ENCODE assay signal across 8 cellular contexts in genomic region chr9:135907006-135907434, GRCh38. TPM values are rescaled to one million over a fixed set of nuclear protein-coding genes. Genes with fewer than 3 reads are reported as not detected.
DNase-seq lines count a peak whose midpoint lies in the region; ATAC-seq lines count a peak whose summit lies in the region.

No MANE protein-coding gene starts in this region.

- H3K36me3 Mint-ChIP-seq in activated T-cell treated with anti-CD3 and anti-CD28 coated beads, Interleukin-2, amount 50 U/mL, for 72 hours (ENCODE audit: insufficient read depth in 2 of 2): peaks cover 20 to 33% of the 10 kb centered on the region in 2 donors
- peaks cover 43 to 46% of the 10 kb centered on the region in 2 donors for H3K36me3 Mint-ChIP-seq in stimulated activated naive B cell treated with anti-CD40 and anti-IgM and Interleukin-4, amounts not matched to agents 10 μg/mL and 1 μg/mL and 100 μg/mL, for 72 hours

- intact Hi-C loops in left cardiac atrium (cut with DNase I): loop anchor here in 1 of 2 donors (10.0 kb wide), 1 partner anchor 48 kb away; no protein-coding TSS in a partner anchor

- ATAC-seq in activated T-cell treated with anti-CD3 and anti-CD28 coated beads, Interleukin-2, amount 50 U/mL, for 72 hours (replicated peaks in 1 of 2): peak; percentile 37 to 41
- ATAC-seq in HG02571 (IDR thresholded peaks at IDR 0.05; ENCODE audit: unreplicated experiment): peak; percentile 33
- no peak for ATAC-seq in left cardiac atrium
- ATAC-seq in stimulated activated naive B cell treated with anti-CD40 and anti-IgM and Interleukin-4, amounts not matched to agents 10 μg/mL and 1 μg/mL and 100 μg/mL, for 72 hours (replicated peaks): peak; percentile 20 to 42

- in situ Hi-C loops in KBM-7 (cut with MboI; ENCODE audit: low pct_unique_long_range_greater_than_20kb, low sequenced_read_pairs): no loop called here

- peaks cover 2 to 3% of the 10 kb centered on the region in 2 donors for H3K9me3 Mint-ChIP-seq in activated T-cell treated with anti-CD3 and anti-CD28 coated beads, Interleukin-2, amount 50 U/mL, for 72 hours
- peaks cover 4 to 11% of the 10 kb centered on the region in 2 donors for H3K9me3 Mint-ChIP-seq in stimulated activated naive B cell treated with anti-CD40 and anti-IgM and Interleukin-4, amounts not matched to agents 10 μg/mL and 1 μg/mL and 100 μg/mL, for 72 hours

- H3K27me3 Mint-ChIP-seq in activated T-cell treated with anti-CD3 and anti-CD28 coated beads, Interleukin-2, amount 50 U/mL, for 72 hours (ENCODE audit: low read depth): no peaks in the 10 kb centered on the region
- no peaks in the 10 kb centered on the region for H3K27me3 Mint-ChIP-seq in stimulated activated naive B cell treated with anti-CD40 and anti-IgM and Interleukin-4, amounts not matched to agents 10 μg/mL and 1 μg/mL and 100 μg/mL, for 72 hours

- peak overlapping the region; percentile 40 to 41 for H3K4me3 Mint-ChIP-seq in activated T-cell treated with anti-CD3 and anti-CD28 coated beads, Interleukin-2, amount 50 U/mL, for 72 hours
- peak overlapping the region; percentile 64 to 65 for H3K4me3 Mint-ChIP-seq in stimulated activated naive B cell treated with anti-CD40 and anti-IgM and Interleukin-4, amounts not matched to agents 10 μg/mL and 1 μg/mL and 100 μg/mL, for 72 hours

- peak in 1 of 2 donors; percentile 60 for DNase-seq in activated T-cell treated with anti-CD3 and anti-CD28 coated beads, Interleukin-2, amount 50 U/mL, for 72 hours
- DNase-seq in activated T-cell treated with anti-CD3 and anti-CD28 coated beads, Interleukin-2, amount 50 U/mL, for 48 hours: no peak
- DNase-seq in RPMI7951 (ENCODE audit: low read depth) (peak; percentile 21), left cardiac atrium (peak; percentile 57), NCI-H2029 treated with DMSO at 0.1 percent for 48 hours (lab: John Stamatoyannopoulos, UW) (no peak), KBM-7 (no peak)
- no peak for DNase-seq in stimulated activated naive B cell treated with anti-CD40 and anti-IgM and Interleukin-4, amounts not matched to agents 10 μg/mL and 1 μg/mL and 100 μg/mL, for 72 hours

- H3K4me1 Mint-ChIP-seq in activated T-cell treated with anti-CD3 and anti-CD28 coated beads, Interleukin-2, amount 50 U/mL, for 72 hours (ENCODE audit: low read depth): peaks cover 78% of the 10 kb centered on the region
- H3K4me1 Mint-ChIP-seq in stimulated activated naive B cell treated with anti-CD40 and anti-IgM and Interleukin-4, amounts not matched to agents 10 μg/mL and 1 μg/mL and 100 μg/mL, for 72 hours: peaks cover 41 to 77% of the 10 kb centered on the region in 2 donors

- H3K27ac Mint-ChIP-seq in activated T-cell treated with anti-CD3 and anti-CD28 coated beads, Interleukin-2, amount 50 U/mL, for 72 hours: no peak overlapping the region
- H3K27ac Mint-ChIP-seq in stimulated activated naive B cell treated with anti-CD40 and anti-IgM and Interleukin-4, amounts not matched to agents 10 μg/mL and 1 μg/mL and 100 μg/mL, for 72 hours: no peak overlapping the region

RNA-seq across cellular contexts. Expression of gene CAMSAP1, which starts 0.3 kb away (rescaled TPM):
- 10 to 100 TPM; 42.2 to 53.4 TPM for total RNA-seq in activated T-cell treated with anti-CD3 and anti-CD28 coated beads, Interleukin-2, amount 50 U/mL, for 72 hours
- total RNA-seq in RPMI7951 (2014; rRNA removed; shearing (Covaris generic)): 6.2 and 10.3 TPM in 2 replicates
- total RNA-seq in left cardiac atrium: 10 to 100 TPM; 17.2 to 17.6 TPM

RNA-seq across cellular contexts. Expression of gene UBAC1, which starts 54.2 kb away (rescaled TPM):
- total RNA-seq in activated T-cell treated with anti-CD3 and anti-CD28 coated beads, Interleukin-2, amount 50 U/mL, for 72 hours: 10 to 100 TPM; 35.6 to 41.6 TPM
- 24.4 and 27.6 TPM in 2 replicates for total RNA-seq in RPMI7951 (2014; rRNA removed; shearing (Covaris generic))
- total RNA-seq in left cardiac atrium: 10 to 100 TPM; 64.9 to 65.7 TPM

Comparison
In these comparisons a context has a peak if more than half of its experiments do, and no peak if none do; other contexts are left out.
1. ATAC-seq: peak in activated T-cell treated with anti-CD3 and anti-CD28 coated beads, Interleukin-2, amount 50 U/mL, for 72 hours (2 of 2), HG02571 (single experiment) and stimulated activated naive B cell treated with anti-CD40 and anti-IgM and Interleukin-4, amounts not matched to agents 10 μg/mL and 1 μg/mL and 100 μg/mL, for 72 hours (2 of 2); none in left cardiac atrium (0 of 2).
2. DNase-seq: peak in RPMI7951 (single experiment) and left cardiac atrium (single experiment); none in activated T-cell treated with anti-CD3 and anti-CD28 coated beads, Interleukin-2, amount 50 U/mL, for 48 hours (0 of 2), stimulated activated naive B cell treated with anti-CD40 and anti-IgM and Interleukin-4, amounts not matched to agents 10 μg/mL and 1 μg/mL and 100 μg/mL, for 72 hours (single experiment), NCI-H2029 treated with DMSO at 0.1 percent for 48 hours (single experiment) and KBM-7 (single experiment).